In the genomic region with DNA sequence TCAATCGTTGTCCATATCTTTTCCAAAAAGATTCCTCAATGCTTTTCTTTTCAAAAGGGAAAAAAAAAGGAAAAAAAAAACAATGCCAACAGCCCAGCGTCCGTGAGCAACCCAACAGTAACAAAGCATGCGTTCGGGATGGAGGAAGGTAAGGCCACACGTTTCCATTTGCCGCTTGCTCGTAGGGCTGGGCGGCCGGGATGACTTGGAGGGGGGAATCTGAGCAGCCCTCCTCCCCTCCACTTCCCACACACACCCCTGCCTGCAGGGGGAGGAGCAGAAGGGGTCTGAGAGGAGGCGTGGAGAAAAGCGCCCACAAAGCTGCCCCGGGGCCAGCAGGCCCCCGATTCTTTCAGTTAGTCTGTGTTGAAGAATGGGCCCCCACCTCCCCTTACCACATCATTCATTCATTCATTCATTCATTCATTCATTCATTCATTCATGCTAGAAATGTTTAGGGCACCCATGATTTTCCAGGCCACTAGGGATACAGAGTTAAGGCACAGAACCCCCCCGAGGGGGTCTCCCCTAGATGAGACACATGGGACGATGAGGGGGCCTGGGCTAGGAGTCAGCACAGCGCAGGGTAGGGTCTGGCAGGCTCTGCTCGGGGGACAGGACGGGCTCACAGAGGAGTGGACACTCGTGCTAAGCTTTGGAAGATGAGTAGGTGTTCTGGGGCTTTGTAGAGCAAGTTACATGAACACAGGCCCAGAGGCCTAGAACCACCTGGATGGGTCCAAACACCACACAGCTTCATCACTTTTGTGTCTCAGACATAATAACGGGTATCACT, we compare ENCODE assay signal across 17 cellular contexts. TPM values are rescaled to one million over a fixed set of nuclear protein-coding genes. Genes with fewer than 3 reads are reported as not detected.
DNase-seq lines count a peak whose midpoint lies in the region; ATAC-seq, FAIRE-seq and TF ChIP-seq lines count a peak whose summit lies in the region.
"Had no signal": no experiment of that assay in that cellular context is flagged by ENCODE, and none has a peak within 500 bp of the region (broad histone marks: within the 10 kb centered on the region; RNA-seq: fewer than 3 reads in every experiment).

No MANE protein-coding gene starts in this region.

- FAIRE-seq in astrocyte (lab: Jason Lieb, UNC) = no peak
- FAIRE-seq: GM12892 had no signal

- no peaks in the 10 kb centered on the region for H4K20me1 ChIP-seq in astrocyte (ENCODE audit: insufficient read depth, low read length)

- no peaks in the 10 kb centered on the region for H3K36me3 Mint-ChIP-seq in natural killer cell treated with Interleukin-12 subunit alpha and Interleukin-12 subunit beta and Interleukin-15 and Interleukin-18, amount 100 ng/mL, for 72 hours
- H3K36me3 Mint-ChIP-seq in natural killer cell (no peaks in the 10 kb centered on the region), astrocyte (ENCODE audit: low read depth, unreplicated experiment) (peaks cover 3% of the 10 kb centered on the region), mesothelial cell of epicardium (peaks cover 13% of the 10 kb centered on the region)

- no peak overlapping the region for H3K27ac ChIP-seq in astrocyte (ENCODE audit: low read depth, low read length)
- H3K27ac ChIP-seq: Peyer's patch had no signal

- intact Hi-C loops in natural killer cell (cut with micrococcal nuclease) = loop anchor here (1.0 kb wide), 1 partner anchor 417 kb away; no protein-coding TSS in a partner anchor

- H3K9ac ChIP-seq in astrocyte (ENCODE audit: low read length) = no peak overlapping the region

- no peaks in the 10 kb centered on the region for H3K9me3 ChIP-seq in astrocyte (ENCODE audit: insufficient read depth, low read depth, low read length)
- H3K9me3 ChIP-seq: Peyer's patch had no signal

- no peaks in the 10 kb centered on the region for H3K9me3 Mint-ChIP-seq in natural killer cell treated with Interleukin-12 subunit alpha and Interleukin-12 subunit beta and Interleukin-15 and Interleukin-18, amount 100 ng/mL, for 72 hours
- H3K9me3 Mint-ChIP-seq in natural killer cell (no peaks in the 10 kb centered on the region), astrocyte (ENCODE audit: unreplicated experiment) (peaks cover 7% of the 10 kb centered on the region), mesothelial cell of epicardium (no peaks in the 10 kb centered on the region)
- H3K9me3 Mint-ChIP-seq: CD8-positive, alpha-beta memory T cell; H9 had no signal

- no peak overlapping the region for H3K4me2 ChIP-seq in astrocyte (ENCODE audit: low read length)

- no peak for TF ChIP-seq CTCF in natural killer cell (IDR thresholded peaks at IDR 0.05)
- no peak for TF ChIP-seq CTCF in astrocyte (IDR thresholded peaks at IDR 0.05; ENCODE audit: insufficient read depth, low read depth, low read length)
- no peak for TF ChIP-seq CTCF in mesothelial cell of epicardium (IDR thresholded peaks at IDR 0.05; ENCODE audit: unreplicated experiment)
- TF ChIP-seq CTCF in GM20000 (IDR thresholded peaks at IDR 0.05; ENCODE audit: extremely low read depth, missing control alignments) = no peak

- no peaks in the 10 kb centered on the region for H3K79me2 ChIP-seq in astrocyte (ENCODE audit: insufficient read depth, low read length)

- no peaks in the 10 kb centered on the region for H3K4me1 ChIP-seq in astrocyte (ENCODE audit: insufficient read depth, low read length)

- no peaks in the 10 kb centered on the region for H3K27me3 Mint-ChIP-seq in natural killer cell treated with Interleukin-12 subunit alpha and Interleukin-12 subunit beta and Interleukin-15 and Interleukin-18, amount 100 ng/mL, for 72 hours
- H3K27me3 Mint-ChIP-seq in natural killer cell (ENCODE audit: low read depth in 2 of 2) = peaks cover 0 to 6% of the 10 kb centered on the region in 2 donors
- H3K27me3 Mint-ChIP-seq in astrocyte (ENCODE audit: low read depth, unreplicated experiment) = peaks cover 54% of the 10 kb centered on the region
- H3K27me3 Mint-ChIP-seq in mesothelial cell of epicardium (ENCODE audit: low read depth) = no peaks in the 10 kb centered on the region

- H3K27me3 ChIP-seq in astrocyte (ENCODE audit: insufficient read depth, low read length) = no peaks in the 10 kb centered on the region
- H3K27me3 ChIP-seq: Peyer's patch had no signal

- ATAC-seq in natural killer cell treated with Interleukin-12 subunit alpha and Interleukin-12 subunit beta and Interleukin-15 and Interleukin-18, amount 100 ng/mL, for 72 hours = no peak
- ATAC-seq in natural killer cell (no peak), HG02642 (IDR thresholded peaks at IDR 0.05; ENCODE audit: poor library complexity, unreplicated experiment) (no peak), GM19397 (IDR thresholded peaks at IDR 0.05; ENCODE audit: unreplicated experiment) (no peak)

- no peaks in the 10 kb centered on the region for H3K36me3 ChIP-seq in astrocyte (ENCODE audit: insufficient read depth, low read length)
- H3K36me3 ChIP-seq: Peyer's patch had no signal

- H3K4me3 Mint-ChIP-seq in natural killer cell treated with Interleukin-12 subunit alpha and Interleukin-12 subunit beta and Interleukin-15 and Interleukin-18, amount 100 ng/mL, for 72 hours = no peak overlapping the region
- no peak overlapping the region for H3K4me3 Mint-ChIP-seq in natural killer cell
- no peak overlapping the region for H3K4me3 Mint-ChIP-seq in astrocyte (ENCODE audit: unreplicated experiment)
- H3K4me3 Mint-ChIP-seq in mesothelial cell of epicardium = no peak overlapping the region
- H3K4me3 Mint-ChIP-seq: CD8-positive, alpha-beta memory T cell; H9 had no signal

- H3K4me1 Mint-ChIP-seq in natural killer cell treated with Interleukin-12 subunit alpha and Interleukin-12 subunit beta and Interleukin-15 and Interleukin-18, amount 100 ng/mL, for 72 hours (ENCODE audit: low read depth in 2 of 2) = peaks cover 5 to 6% of the 10 kb centered on the region in 2 donors
- peaks cover 0 to 6% of the 10 kb centered on the region in 2 donors for H3K4me1 Mint-ChIP-seq in natural killer cell
- no peaks in the 10 kb centered on the region for H3K4me1 Mint-ChIP-seq in astrocyte (ENCODE audit: low read depth, unreplicated experiment)
- H3K4me1 Mint-ChIP-seq in mesothelial cell of epicardium = peaks cover 72% of the 10 kb centered on the region

- no peak overlapping the region for H3K4me3 ChIP-seq in astrocyte (ENCODE audit: insufficient read depth, low read depth, low read length)
- H3K4me3 ChIP-seq: Peyer's patch had no signal

- H2AFZ ChIP-seq in astrocyte (ENCODE audit: low read depth, low read length) = no peak overlapping the region

- DNase-seq in natural killer cell treated with Interleukin-12 subunit alpha and Interleukin-12 subunit beta and Interleukin-15 and Interleukin-18, amount 100 ng/mL, for 72 hours (ENCODE audit: low spot score) = peak; percentile 38
- DNase-seq in natural killer cell = no peak
- DNase-seq in astrocyte (ENCODE audit: low read depth) = no peak
- no peak for DNase-seq in mesothelial cell of epicardium (ENCODE audit: low spot score in 2 of 2, unreplicated experiment in 2 of 2)
- no peak for DNase-seq in GM20000 (ENCODE audit: low spot score)
- DNase-seq: ACHN, H9, NCI-H1092 treated with DMSO at 0.1 percent for 48 hours, NCI-H146, NCI-H2081, NCI-H2171 treated with DMSO at 0.1 percent for 48 hours, NCI-H446, Peyer's patch had no signal

- H3K27ac Mint-ChIP-seq in natural killer cell treated with Interleukin-12 subunit alpha and Interleukin-12 subunit beta and Interleukin-15 and Interleukin-18, amount 100 ng/mL, for 72 hours = no peak overlapping the region
- H3K27ac Mint-ChIP-seq in natural killer cell (no peak overlapping the region), astrocyte (ENCODE audit: unreplicated experiment) (peak overlapping the region; percentile 20), mesothelial cell of epicardium (peak overlapping the region; percentile 79)
- H3K27ac Mint-ChIP-seq: H9 had no signal

RNA-seq across cellular contexts. Expression of gene TBX2, which starts 10.9 kb away (rescaled TPM):
- total RNA-seq in natural killer cell treated with Interleukin-12 subunit alpha and Interleukin-12 subunit beta and Interleukin-15 and Interleukin-18, amount 100 ng/mL, for 72 hours = under 1 TPM in 1 of 2 donors, not detected in 1; 0.08 TPM
- total RNA-seq in natural killer cell (under 1 TPM in 2 of 3 donors, not detected in 1; 0.09 to 0.23 TPM), astrocyte (0.50 and 0.53 TPM in 2 replicates), mesothelial cell of epicardium (164 to 176 TPM (median 173 TPM) in 3 replicates)
- total RNA-seq: H9 had no signal

Comparison
In these comparisons a context has a peak if more than half of its experiments do, and no peak if none do; other contexts are left out.
1. H3K27ac Mint-ChIP-seq: peak in astrocyte (single experiment) and mesothelial cell of epicardium (single experiment); none in natural killer cell treated with Interleukin-12 subunit alpha and Interleukin-12 subunit beta and Interleukin-15 and Interleukin-18, amount 100 ng/mL, for 72 hours (0 of 2) and natural killer cell (0 of 2).
2. RNA of gene TBX2, which starts 10.9 kb away (total RNA-seq): 164 to 176 TPM in mesothelial cell of epicardium; 0.50 to 0.53 TPM in astrocyte, 0.09 to 0.23 TPM in natural killer cell and 0.08 TPM in natural killer cell treated with Interleukin-12 subunit alpha and Interleukin-12 subunit beta and Interleukin-15 and Interleukin-18, amount 100 ng/mL, for 72 hours; every median in the first group is over 100 times any median in the second.